Comparison of ENCODE assay signal across 14 cellular contexts in the genomic region with DNA sequence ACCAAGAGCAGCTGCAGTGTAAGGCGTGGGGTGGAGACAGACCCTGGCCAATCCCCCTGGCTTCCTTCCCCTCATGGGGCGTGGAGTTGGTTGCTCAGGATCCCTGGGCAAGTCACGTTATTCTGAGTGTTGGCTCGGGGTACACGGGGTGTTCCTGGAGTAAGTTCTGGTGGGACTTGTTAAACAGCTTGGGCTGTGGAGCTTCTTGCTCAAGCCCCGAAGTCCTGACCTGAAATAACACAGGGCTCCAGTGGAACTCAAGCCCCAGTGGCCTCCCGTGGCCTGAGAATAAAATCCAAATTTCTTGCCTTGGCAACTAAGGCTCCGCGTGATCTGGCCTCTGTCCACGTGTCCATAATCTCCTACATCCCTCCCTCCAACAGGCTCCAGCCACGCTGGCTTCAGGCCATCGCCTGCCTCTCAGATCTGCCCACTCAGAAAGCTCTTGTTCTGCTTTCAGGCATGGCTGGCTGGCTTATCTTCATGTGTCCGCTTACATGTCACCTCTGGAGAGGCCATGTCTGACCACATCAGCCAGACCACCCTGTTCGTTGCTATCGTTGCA. TPM values are rescaled to one million over a fixed set of nuclear protein-coding genes. Genes with fewer than 3 reads are reported as not detected.
DNase-seq lines count a peak whose midpoint lies in the region; ATAC-seq and TF ChIP-seq lines count a peak whose summit lies in the region.
"Had no signal": no experiment of that assay in that cellular context is flagged by ENCODE, and none has a peak within 500 bp of the region (broad histone marks: within the 10 kb centered on the region; RNA-seq: fewer than 3 reads in every experiment).

No MANE protein-coding gene starts in this region.

- H3K36me3 ChIP-seq in body of pancreas (replicated peaks in 1 of 2; ENCODE audit: insufficient read depth in 1 of 2, low read depth in 2 of 2) (no peaks in the 10 kb centered on the region), hepatocyte (replicated peaks; ENCODE audit: insufficient read depth, low read depth) (no peaks in the 10 kb centered on the region)

- H3K27ac ChIP-seq in body of pancreas (no peak overlapping the region), hepatocyte (peak overlapping the region; percentile 1)
- H3K27ac ChIP-seq: VCaP had no signal

- ATAC-seq in body of pancreas = peak; percentile 81
- ATAC-seq in HG03378 (IDR thresholded peaks at IDR 0.05; ENCODE audit: unreplicated experiment) = no peak
- ATAC-seq: HCT116 had no signal

- peak in 10 of 14 donors; percentile 6 to 76 (median 32) for DNase-seq in C1 segment of cervical spinal cord (lab: John Stamatoyannopoulos, UW)
- peak; percentile 61 to 67 (median 64) for DNase-seq in body of pancreas
- DNase-seq in hepatocyte (ENCODE audit: low spot score) = peak; percentile 66
- DNase-seq in retinal pigment epithelial cell (ENCODE audit: low read depth) = peak; percentile 92
- DNase-seq in SK-N-DZ (ENCODE audit: low spot score) = no peak
- DNase-seq in GM19240 (ENCODE audit: insufficient read length, low spot score) = no peak
- no peak for DNase-seq in DMS114 treated with DMSO at 0.1 percent for 48 hours (lab: John Stamatoyannopoulos, UW; ENCODE audit: unreplicated experiment)
- DNase-seq: activated naive CD4-positive, alpha-beta T cell treated with anti-CD3 and anti-CD28 coated beads, Interleukin-2, amount 10 ng/mL, durations not matched to agents 7 days and 5 days; Caco-2; glutamatergic neuron; NCI-H69 had no signal

- H3K4me1 ChIP-seq in body of pancreas (no peaks in the 10 kb centered on the region), hepatocyte (ENCODE audit: insufficient read depth) (no peaks in the 10 kb centered on the region)

- TF ChIP-seq POLR2A in body of pancreas (IDR thresholded peaks at IDR 0.05) = no peak

- H3K27me3 ChIP-seq in body of pancreas (no peaks in the 10 kb centered on the region), hepatocyte (no peaks in the 10 kb centered on the region)

- WGBS in body of pancreas, 2 donors = 48 to 54% methylated on average over 8 to 15 of the region's 15 CpGs
- WGBS in hepatocyte (ENCODE audit: low lambda C conversion rate, missing lambda C conversion rate) = 72% methylated on average over 15 of the region's 15 CpGs

- H3K4me2 ChIP-seq in hepatocyte = no peak overlapping the region

- H3K9me2 ChIP-seq in hepatocyte (replicated peaks; ENCODE audit: insufficient read depth) = no peaks in the 10 kb centered on the region

- H3K79me2 ChIP-seq in hepatocyte = no peaks in the 10 kb centered on the region

- no peaks in the 10 kb centered on the region for H4K20me1 ChIP-seq in hepatocyte (ENCODE audit: insufficient read depth, poor library complexity, severe bottlenecking)

- TF ChIP-seq CTCF in body of pancreas (IDR thresholded peaks at IDR 0.05) = no peak
- TF ChIP-seq CTCF in hepatocyte (IDR thresholded peaks at IDR 0.05; ENCODE audit: poor library complexity) = no peak
- TF ChIP-seq CTCF in retinal pigment epithelial cell (conservative IDR thresholded peaks at IDR 0.05; ENCODE audit: low read depth, low read length) = no peak

- H2AFZ ChIP-seq in hepatocyte = no peak overlapping the region

- intact Hi-C loops in body of pancreas (cut with DNase I) = no loop called here

- H3K4me3 ChIP-seq in body of pancreas (no peak overlapping the region), hepatocyte (no peak overlapping the region), retinal pigment epithelial cell (ENCODE audit: low read length) (no peak overlapping the region)

- H3K9me3 ChIP-seq in body of pancreas (no peaks in the 10 kb centered on the region), hepatocyte (ENCODE audit: low read depth) (no peaks in the 10 kb centered on the region)
- H3K9me3 ChIP-seq: Caco-2 had no signal

RNA-seq across cellular contexts. Expression of a gene that starts 49.3 kb away (rescaled TPM):
- total RNA-seq in body of pancreas = not detected
- 2.0 and 2.4 TPM in 2 replicates for total RNA-seq in hepatocyte
- 1.4 and 1.6 TPM in 2 replicates for polyA plus RNA-seq in hepatocyte
- 0.35 and 0.46 TPM in 2 replicates for polyA plus RNA-seq in SK-N-DZ (2014; cell fraction: cytosol; rRNA removed)
- polyA plus RNA-seq in SK-N-DZ (2014; cell fraction: nucleus; rRNA removed) = 0.31 and 0.38 TPM in 2 replicates

Comparison
In these comparisons a context has a peak if more than half of its experiments do, and no peak if none do; other contexts are left out.
1. DNase-seq: peak in C1 segment of cervical spinal cord (10 of 14), body of pancreas (4 of 4), hepatocyte (single experiment) and retinal pigment epithelial cell (single experiment); none in SK-N-DZ (single experiment), GM19240 (single experiment) and DMS114 treated with DMSO at 0.1 percent for 48 hours (single experiment).